8 cellular contexts compared by ENCODE assay signal in genomic region chr14:103607039-103607668, GRCh38. TPM values are rescaled to one million over a fixed set of nuclear protein-coding genes. Genes with fewer than 3 reads are reported as not detected.
DNase-seq lines count a peak whose midpoint lies in the region; ATAC-seq and TF ChIP-seq lines count a peak whose summit lies in the region.

No MANE protein-coding gene starts in this region.

- in situ Hi-C loops in GM13976 (cut with MboI; ENCODE audit: low sequenced_read_pairs, unreplicated experiment) = no loop called here

- H3K27me3 Mint-ChIP-seq in activated CD8-positive, alpha-beta T cell treated with anti-CD3 and anti-CD28 coated beads, Interleukin-2, amount 10 ng/mL, durations not matched to agents 7 days and 5 days (ENCODE audit: low read depth) = peaks cover 20% of the 10 kb centered on the region
- H3K27me3 Mint-ChIP-seq in effector memory CD8-positive, alpha-beta T cell = peaks cover 7 to 9% of the 10 kb centered on the region in 2 donors
- peaks cover 4% of the 10 kb centered on the region for H3K27me3 Mint-ChIP-seq in memory B cell
- H3K27me3 Mint-ChIP-seq in stimulated activated memory B cell treated with anti-CD40 and anti-IgM and Interleukin-4, amounts not matched to agents 10 μg/mL and 1 μg/mL and 100 μg/mL, for 72 hours = peaks cover 24% of the 10 kb centered on the region

- DNase-seq in GM13976 (ENCODE audit: low spot score) (peak; percentile 71), NCI-H748 treated with DMSO at 0.1 percent for 48 hours (lab: John Stamatoyannopoulos, UW) (peak; percentile 81), memory B cell (ENCODE audit: low spot score in 2 of 2) (peak; percentile 34 to 37), cortex of kidney (lab: John Stamatoyannopoulos, UW) (no peak)
- peak; percentile 81 for DNase-seq in activated CD8-positive, alpha-beta T cell treated with anti-CD3 and anti-CD28 coated beads, Interleukin-2, amount 10 ng/mL, durations not matched to agents 7 days and 5 days
- peak; percentile 42 to 50 (median 46) for DNase-seq in effector memory CD8-positive, alpha-beta T cell

- H3K4me1 Mint-ChIP-seq in activated CD8-positive, alpha-beta T cell treated with anti-CD3 and anti-CD28 coated beads, Interleukin-2, amount 10 ng/mL, durations not matched to agents 7 days and 5 days (ENCODE audit: low read depth) = peaks cover 32% of the 10 kb centered on the region
- peaks cover 18% of the 10 kb centered on the region in 2 donors for H3K4me1 Mint-ChIP-seq in effector memory CD8-positive, alpha-beta T cell (ENCODE audit: low read depth in 2 of 2)
- peaks cover 16% of the 10 kb centered on the region for H3K4me1 Mint-ChIP-seq in memory B cell
- peaks cover 19% of the 10 kb centered on the region for H3K4me1 Mint-ChIP-seq in stimulated activated memory B cell treated with anti-CD40 and anti-IgM and Interleukin-4, amounts not matched to agents 10 μg/mL and 1 μg/mL and 100 μg/mL, for 72 hours

- H3K36me3 Mint-ChIP-seq in activated CD8-positive, alpha-beta T cell treated with anti-CD3 and anti-CD28 coated beads, Interleukin-2, amount 10 ng/mL, durations not matched to agents 7 days and 5 days (ENCODE audit: low read depth) = peaks cover 6% of the 10 kb centered on the region
- H3K36me3 Mint-ChIP-seq in effector memory CD8-positive, alpha-beta T cell (ENCODE audit: insufficient read depth) = peaks cover 6% of the 10 kb centered on the region
- H3K36me3 Mint-ChIP-seq in memory B cell = peaks cover 6% of the 10 kb centered on the region
- H3K36me3 Mint-ChIP-seq in stimulated activated memory B cell treated with anti-CD40 and anti-IgM and Interleukin-4, amounts not matched to agents 10 μg/mL and 1 μg/mL and 100 μg/mL, for 72 hours = peaks cover 15% of the 10 kb centered on the region

- H3K4me3 Mint-ChIP-seq in activated CD8-positive, alpha-beta T cell treated with anti-CD3 and anti-CD28 coated beads, Interleukin-2, amount 10 ng/mL, durations not matched to agents 7 days and 5 days = peak overlapping the region; percentile 49
- peak overlapping the region; percentile 74 to 85 for H3K4me3 Mint-ChIP-seq in effector memory CD8-positive, alpha-beta T cell
- H3K4me3 Mint-ChIP-seq in memory B cell = peak overlapping the region; percentile 84
- peak overlapping the region; percentile 70 for H3K4me3 Mint-ChIP-seq in stimulated activated memory B cell treated with anti-CD40 and anti-IgM and Interleukin-4, amounts not matched to agents 10 μg/mL and 1 μg/mL and 100 μg/mL, for 72 hours

- POLR2A ChIA-PET in activated CD8-positive, alpha-beta T cell treated with anti-CD3 and anti-CD28 coated beads, Interleukin-2, amount 10 ng/mL, durations not matched to agents 7 days and 5 days (lab: Charles Lee) = interaction anchor here (2.0 kb wide), 1 partner anchor 18 kb away, joined by 9 read pairs; no protein-coding TSS in a partner anchor

- CTCF ChIA-PET in activated CD8-positive, alpha-beta T cell treated with anti-CD3 and anti-CD28 coated beads, Interleukin-2, amount 10 ng/mL, durations not matched to agents 7 days and 5 days (lab: Charles Lee) = no interaction called here

- peak; percentile 78 for ATAC-seq in HG03108 (IDR thresholded peaks at IDR 0.05; ENCODE audit: unreplicated experiment)
- ATAC-seq in activated CD8-positive, alpha-beta T cell treated with anti-CD3 and anti-CD28 coated beads, Interleukin-2, amount 10 ng/mL, durations not matched to agents 7 days and 5 days = peak; percentile 80
- ATAC-seq in effector memory CD8-positive, alpha-beta T cell (replicated peaks) = peak; percentile 87
- peak; percentile 91 for ATAC-seq in memory B cell (ENCODE audit: low read depth)
- peak; percentile 84 for ATAC-seq in stimulated activated memory B cell treated with anti-CD40 and anti-IgM and Interleukin-4, amounts not matched to agents 10 μg/mL and 1 μg/mL and 100 μg/mL, for 72 hours

- peak; percentile 10 for TF ChIP-seq CTCF in GM13976 (IDR thresholded peaks at IDR 0.05; ENCODE audit: borderline replicate concordance, control extremely low read depth, extremely low read depth, insufficient read depth, missing control alignments)

- H3K9me3 Mint-ChIP-seq in activated CD8-positive, alpha-beta T cell treated with anti-CD3 and anti-CD28 coated beads, Interleukin-2, amount 10 ng/mL, durations not matched to agents 7 days and 5 days (ENCODE audit: insufficient read depth) = peaks cover 7% of the 10 kb centered on the region
- H3K9me3 Mint-ChIP-seq in effector memory CD8-positive, alpha-beta T cell = peaks cover 5 to 9% of the 10 kb centered on the region in 2 donors
- H3K9me3 Mint-ChIP-seq in memory B cell = peaks cover 5% of the 10 kb centered on the region
- peaks cover 11% of the 10 kb centered on the region for H3K9me3 Mint-ChIP-seq in stimulated activated memory B cell treated with anti-CD40 and anti-IgM and Interleukin-4, amounts not matched to agents 10 μg/mL and 1 μg/mL and 100 μg/mL, for 72 hours

- H3K27ac Mint-ChIP-seq in activated CD8-positive, alpha-beta T cell treated with anti-CD3 and anti-CD28 coated beads, Interleukin-2, amount 10 ng/mL, durations not matched to agents 7 days and 5 days = peak overlapping the region; percentile 54
- peak overlapping the region in 1 of 2 donors; percentile 47 for H3K27ac Mint-ChIP-seq in effector memory CD8-positive, alpha-beta T cell
- peak overlapping the region; percentile 29 for H3K27ac Mint-ChIP-seq in memory B cell
- H3K27ac Mint-ChIP-seq in stimulated activated memory B cell treated with anti-CD40 and anti-IgM and Interleukin-4, amounts not matched to agents 10 μg/mL and 1 μg/mL and 100 μg/mL, for 72 hours = peak overlapping the region; percentile 2

RNA-seq across cellular contexts. Expression of gene KLC1, which starts 21.9 kb away (rescaled TPM):
- 100 to 1,000 TPM; 137 to 140 TPM for total RNA-seq in activated CD8-positive, alpha-beta T cell treated with anti-CD3 and anti-CD28 coated beads, Interleukin-2, amount 10 ng/mL, durations not matched to agents 7 days and 5 days

RNA-seq across cellular contexts. Expression of gene COA8, which starts 44.4 kb away (rescaled TPM):
- 10 to 100 TPM; 28.3 to 34.3 TPM for total RNA-seq in activated CD8-positive, alpha-beta T cell treated with anti-CD3 and anti-CD28 coated beads, Interleukin-2, amount 10 ng/mL, durations not matched to agents 7 days and 5 days

RNA-seq across cellular contexts. Expression of gene BAG5, which starts 44.7 kb away (rescaled TPM):
- 10 to 100 TPM; 31.1 to 33.2 TPM for total RNA-seq in activated CD8-positive, alpha-beta T cell treated with anti-CD3 and anti-CD28 coated beads, Interleukin-2, amount 10 ng/mL, durations not matched to agents 7 days and 5 days
